In the genomic region with DNA sequence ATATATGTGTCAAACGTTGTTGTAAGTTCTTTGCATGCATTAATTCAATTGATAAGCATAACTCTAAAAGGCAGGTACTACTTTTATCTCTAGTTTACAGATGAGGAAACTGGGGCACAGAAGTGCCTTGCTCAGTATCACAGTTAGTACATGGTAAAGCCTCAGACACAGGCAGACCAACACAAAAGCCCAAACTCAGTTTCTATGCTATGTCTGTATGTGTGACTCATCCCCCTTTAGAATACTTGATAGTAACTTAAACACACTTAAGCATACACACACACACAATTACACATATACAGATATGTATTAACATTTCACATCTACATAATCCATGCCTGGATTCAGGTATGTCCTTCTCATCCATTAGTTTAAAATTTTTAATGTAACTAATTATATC, we compare ENCODE assay signal across 9 cellular contexts.
DNase-seq lines count a peak whose midpoint lies in the region; ATAC-seq, FAIRE-seq and TF ChIP-seq lines count a peak whose summit lies in the region.
"Had no signal": no experiment of that assay in that cellular context is flagged by ENCODE, and none has a peak within 500 bp of the region (broad histone marks: within the 10 kb centered on the region; RNA-seq: fewer than 3 reads in every experiment).

No MANE protein-coding gene starts in this region.

- H3K36me3 Mint-ChIP-seq in T-helper 1 cell treated with Interleukin-12 subunit alpha and Interleukin-12 subunit beta and Interleukin-4 antibody, amounts not matched to agents 30 μg/mL and 1 μg/mL, for 36 hours (ENCODE audit: low read depth) = peaks cover 5% of the 10 kb centered on the region
- no peaks in the 10 kb centered on the region for H3K36me3 Mint-ChIP-seq in WTC11

- ATAC-seq in WTC11 = no peak

- H3K27me3 Mint-ChIP-seq in T-helper 1 cell treated with Interleukin-12 subunit alpha and Interleukin-12 subunit beta and Interleukin-4 antibody, amounts not matched to agents 30 μg/mL and 1 μg/mL, for 36 hours (ENCODE audit: low read depth) = no peaks in the 10 kb centered on the region
- no peaks in the 10 kb centered on the region for H3K27me3 Mint-ChIP-seq in WTC11 (ENCODE audit: low read depth)

- no TSS peak for BruUV-seq in A673 (replicated peaks; lab: Mats Ljungman, UMichigan)

- intact Hi-C loops in A673 (cut with micrococcal nuclease; ENCODE audit: unreplicated experiment) (no loop called here), posterior cingulate gyrus (cut with DNase I) (no loop called here)

- H3K27ac ChIP-seq in A673 (ENCODE audit: low read depth, low read length, poor library complexity, severe bottlenecking) (peak overlapping the region; percentile 11), right atrium auricular region (peak overlapping the region; percentile 54 to 80)
- H3K27ac ChIP-seq: VCaP had no signal

- in situ Hi-C loops in GM13977 (cut with MboI; ENCODE audit: low pct_unique_long_range_greater_than_20kb, low sequenced_read_pairs, unreplicated experiment) = no loop called here

- peak overlapping the region; percentile 27 for H3K27ac Mint-ChIP-seq in T-helper 1 cell treated with Interleukin-12 subunit alpha and Interleukin-12 subunit beta and Interleukin-4 antibody, amounts not matched to agents 30 μg/mL and 1 μg/mL, for 36 hours
- no peak overlapping the region for H3K27ac Mint-ChIP-seq in WTC11

- H3K4me1 Mint-ChIP-seq in T-helper 1 cell treated with Interleukin-12 subunit alpha and Interleukin-12 subunit beta and Interleukin-4 antibody, amounts not matched to agents 30 μg/mL and 1 μg/mL, for 36 hours (ENCODE audit: low read depth) = peaks cover 37% of the 10 kb centered on the region
- H3K4me1 Mint-ChIP-seq in WTC11 = peaks cover 12% of the 10 kb centered on the region

- no peaks in the 10 kb centered on the region for H3K9me3 Mint-ChIP-seq in T-helper 1 cell treated with Interleukin-12 subunit alpha and Interleukin-12 subunit beta and Interleukin-4 antibody, amounts not matched to agents 30 μg/mL and 1 μg/mL, for 36 hours
- no peaks in the 10 kb centered on the region for H3K9me3 Mint-ChIP-seq in WTC11

- peak; percentile 52 for DNase-seq in A673 (ENCODE audit: low spot score)
- DNase-seq in H54 (ENCODE audit: insufficient read length, low spot score) = no peak
- DNase-seq in right atrium auricular region (ENCODE audit: low spot score) = no peak
- DNase-seq in posterior cingulate gyrus = no peak
- no peak for DNase-seq in GM13977 (ENCODE audit: low spot score)
- no peak for DNase-seq in foreskin melanocyte
- no peak for DNase-seq in WTC11 (ENCODE audit: low spot score)

- H3K4me3 Mint-ChIP-seq in T-helper 1 cell treated with Interleukin-12 subunit alpha and Interleukin-12 subunit beta and Interleukin-4 antibody, amounts not matched to agents 30 μg/mL and 1 μg/mL, for 36 hours = no peak overlapping the region
- no peak overlapping the region for H3K4me3 Mint-ChIP-seq in WTC11

- no peaks in the 10 kb centered on the region for H3K9me3 ChIP-seq in A673 (ENCODE audit: low read depth, low read length, poor library complexity, severe bottlenecking)
- H3K9me3 ChIP-seq in right atrium auricular region = no peaks in the 10 kb centered on the region

- no peaks in the 10 kb centered on the region for H3K36me3 ChIP-seq in A673 (ENCODE audit: insufficient read depth, low read length, poor library complexity, severe bottlenecking)
- no peaks in the 10 kb centered on the region for H3K36me3 ChIP-seq in right atrium auricular region

- FAIRE-seq in H54 (lab: Jason Lieb, UNC) = peak; percentile 94

- no peak for TF ChIP-seq POLR2A in H54 (IDR thresholded peaks at IDR 0.05; ENCODE audit: low read depth, low read length)

- TF ChIP-seq CTCF in A673 (conservative IDR thresholded peaks at IDR 0.05; ENCODE audit: low read depth, low read length) = no peak
- no peak for TF ChIP-seq CTCF in right atrium auricular region (IDR thresholded peaks at IDR 0.05)
- TF ChIP-seq CTCF in GM13977 (IDR thresholded peaks at IDR 0.05; ENCODE audit: extremely low read depth, insufficient read depth, missing control alignments) = no peak
- TF ChIP-seq CTCF in WTC11 (IDR thresholded peaks at IDR 0.05) = no peak

- no peaks in the 10 kb centered on the region for H3K27me3 ChIP-seq in A673 (replicated peaks; ENCODE audit: insufficient read depth, low read depth, low read length, poor library complexity)
- H3K27me3 ChIP-seq in right atrium auricular region = no peaks in the 10 kb centered on the region

- CTCF ChIA-PET in A673 (lab: Charles Lee) = no interaction called here
- CTCF ChIA-PET in WTC11 (lab: Charles Lee) = no interaction called here

- peaks cover 25% of the 10 kb centered on the region for H3K4me1 ChIP-seq in A673 (ENCODE audit: insufficient read depth, low read length, poor library complexity, severe bottlenecking)
- peaks cover 0 to 48% of the 10 kb centered on the region in 2 donors for H3K4me1 ChIP-seq in right atrium auricular region

- H3K4me3 ChIP-seq in A673 (ENCODE audit: low read depth, low read length, poor library complexity, severe bottlenecking) (no peak overlapping the region), right atrium auricular region (no peak overlapping the region)

- POLR2A ChIA-PET in A673 (lab: Charles Lee; ENCODE audit: low non-redundant PET) = no interaction called here
- POLR2A ChIA-PET in WTC11 (lab: Charles Lee) = no interaction called here

TF ChIP-seq in WTC11, 78 proteins besides CTCF, POLR2A, EP300 and RAD21 (continues in another document):
- TF ChIP-seq SP1 (CRISPR knock-in tag; conservative IDR thresholded peaks at IDR 0.05) (no peak), ZNF121 (CRISPR knock-in tag; IDR thresholded peaks at IDR 0.05) (no peak), ATF2 (CRISPR knock-in tag; IDR thresholded peaks at IDR 0.05; ENCODE audit: borderline replicate concordance, low read depth) (no peak), HMGA2 (CRISPR knock-in tag; IDR thresholded peaks at IDR 0.05) (no peak), ESRRA (CRISPR knock-in tag; IDR thresholded peaks at IDR 0.05; ENCODE audit: borderline replicate concordance) (no peak), E2F4 (CRISPR knock-in tag; IDR thresholded peaks at IDR 0.05; ENCODE audit: borderline replicate concordance, low read depth) (no peak), NFE2L1 (CRISPR knock-in tag; IDR thresholded peaks at IDR 0.05) (no peak)
- TF ChIP-seq, protein P1, sequence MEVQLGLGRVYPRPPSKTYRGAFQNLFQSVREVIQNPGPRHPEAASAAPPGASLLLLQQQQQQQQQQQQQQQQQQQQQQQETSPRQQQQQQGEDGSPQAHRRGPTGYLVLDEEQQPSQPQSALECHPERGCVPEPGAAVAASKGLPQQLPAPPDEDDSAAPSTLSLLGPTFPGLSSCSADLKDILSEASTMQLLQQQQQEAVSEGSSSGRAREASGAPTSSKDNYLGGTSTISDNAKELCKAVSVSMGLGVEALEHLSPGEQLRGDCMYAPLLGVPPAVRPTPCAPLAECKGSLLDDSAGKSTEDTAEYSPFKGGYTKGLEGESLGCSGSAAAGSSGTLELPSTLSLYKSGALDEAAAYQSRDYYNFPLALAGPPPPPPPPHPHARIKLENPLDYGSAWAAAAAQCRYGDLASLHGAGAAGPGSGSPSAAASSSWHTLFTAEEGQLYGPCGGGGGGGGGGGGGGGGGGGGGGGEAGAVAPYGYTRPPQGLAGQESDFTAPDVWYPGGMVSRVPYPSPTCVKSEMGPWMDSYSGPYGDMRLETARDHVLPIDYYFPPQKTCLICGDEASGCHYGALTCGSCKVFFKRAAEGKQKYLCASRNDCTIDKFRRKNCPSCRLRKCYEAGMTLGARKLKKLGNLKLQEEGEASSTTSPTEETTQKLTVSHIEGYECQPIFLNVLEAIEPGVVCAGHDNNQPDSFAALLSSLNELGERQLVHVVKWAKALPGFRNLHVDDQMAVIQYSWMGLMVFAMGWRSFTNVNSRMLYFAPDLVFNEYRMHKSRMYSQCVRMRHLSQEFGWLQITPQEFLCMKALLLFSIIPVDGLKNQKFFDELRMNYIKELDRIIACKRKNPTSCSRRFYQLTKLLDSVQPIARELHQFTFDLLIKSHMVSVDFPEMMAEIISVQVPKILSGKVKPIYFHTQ (CRISPR knock-in tag; IDR thresholded peaks at IDR 0.05) = no peak
- TF ChIP-seq, protein P2, sequence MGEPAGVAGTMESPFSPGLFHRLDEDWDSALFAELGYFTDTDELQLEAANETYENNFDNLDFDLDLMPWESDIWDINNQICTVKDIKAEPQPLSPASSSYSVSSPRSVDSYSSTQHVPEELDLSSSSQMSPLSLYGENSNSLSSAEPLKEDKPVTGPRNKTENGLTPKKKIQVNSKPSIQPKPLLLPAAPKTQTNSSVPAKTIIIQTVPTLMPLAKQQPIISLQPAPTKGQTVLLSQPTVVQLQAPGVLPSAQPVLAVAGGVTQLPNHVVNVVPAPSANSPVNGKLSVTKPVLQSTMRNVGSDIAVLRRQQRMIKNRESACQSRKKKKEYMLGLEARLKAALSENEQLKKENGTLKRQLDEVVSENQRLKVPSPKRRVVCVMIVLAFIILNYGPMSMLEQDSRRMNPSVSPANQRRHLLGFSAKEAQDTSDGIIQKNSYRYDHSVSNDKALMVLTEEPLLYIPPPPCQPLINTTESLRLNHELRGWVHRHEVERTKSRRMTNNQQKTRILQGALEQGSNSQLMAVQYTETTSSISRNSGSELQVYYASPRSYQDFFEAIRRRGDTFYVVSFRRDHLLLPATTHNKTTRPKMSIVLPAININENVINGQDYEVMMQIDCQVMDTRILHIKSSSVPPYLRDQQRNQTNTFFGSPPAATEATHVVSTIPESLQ (CRISPR knock-in tag; IDR thresholded peaks at IDR 0.05) = no peak
